Comparison of ENCODE assay signal across 9 cellular contexts in the genomic region with DNA sequence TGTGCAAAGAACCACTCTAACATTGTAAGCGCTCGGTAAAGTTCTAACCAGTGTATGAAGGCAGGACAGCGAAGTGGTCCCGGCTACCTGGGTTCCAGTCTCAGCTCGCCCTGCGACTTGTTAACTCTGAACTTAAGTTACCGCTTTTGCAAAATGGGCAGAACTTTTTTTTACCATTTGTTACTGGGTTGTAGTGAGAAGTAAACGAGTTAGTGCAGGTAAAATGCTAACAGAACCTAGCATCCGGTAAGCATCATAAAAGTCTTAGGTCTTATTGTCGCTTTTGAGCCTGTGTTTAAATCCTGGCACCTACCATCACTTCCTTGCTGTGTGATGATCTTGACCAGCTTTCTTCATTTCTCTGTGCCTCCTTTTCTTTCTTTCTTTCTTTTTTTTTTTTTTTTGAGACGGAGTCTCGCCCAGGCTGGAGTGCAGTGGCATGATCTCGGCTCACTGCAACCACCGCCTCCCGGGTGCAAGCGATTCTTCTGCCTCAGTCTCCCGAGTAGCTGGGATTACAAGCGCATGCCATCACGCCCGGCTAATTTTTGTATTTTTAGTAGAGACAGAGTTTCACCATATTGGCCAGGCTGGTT. TPM values are rescaled to one million over a fixed set of nuclear protein-coding genes. Genes with fewer than 3 reads are reported as not detected.
DNase-seq lines count a peak whose midpoint lies in the region; ATAC-seq and TF ChIP-seq lines count a peak whose summit lies in the region.
"Had no signal": no experiment of that assay in that cellular context is flagged by ENCODE, and none has a peak within 500 bp of the region (broad histone marks: within the 10 kb centered on the region; RNA-seq: fewer than 3 reads in every experiment).

No MANE protein-coding gene starts in this region.

- DNase-seq in BJ (ENCODE audit: low read depth) (no peak), astrocyte of the spinal cord (ENCODE audit: low read depth, low spot score) (no peak), tibial nerve (ENCODE audit: low spot score in 2 of 2) (no peak), activated gamma-delta T cell treated with Interleukin-2 at 50 U/mL for 16 hours (no peak)

- no peaks in the 10 kb centered on the region for H3K9me3 ChIP-seq in liver (ENCODE audit: control insufficient read depth in 4 of 4, low read length in 3 of 4)
- no peaks in the 10 kb centered on the region for H3K9me3 ChIP-seq in tibial nerve

- in situ Hi-C loops in astrocyte of the spinal cord (cut with HindIII; ENCODE audit: low sequenced_read_pairs), result no loop called here

- H3K27me3 ChIP-seq in BJ (ENCODE audit: control insufficient read depth, insufficient read depth, low read length) (no peaks in the 10 kb centered on the region), liver (ENCODE audit: control insufficient read depth in 4 of 4, insufficient read depth in 4 of 4, low read length in 3 of 4) (no peaks in the 10 kb centered on the region), tibial nerve (no peaks in the 10 kb centered on the region)

- TF ChIP-seq POLR2A in tibial nerve (IDR thresholded peaks at IDR 0.05), result no peak

- 13% methylated on average over 20 of the region's 20 CpGs for WGBS in liver
- WGBS in tibial nerve, 2 donors, result 16 to 19% methylated on average over 20 of the region's 20 CpGs

- peak overlapping the region; percentile 36 to 91 for H3K9ac ChIP-seq in liver (ENCODE audit: low read depth in 1 of 2, low read length in 2 of 2)

- H3K27ac ChIP-seq in liver (ENCODE audit: low read depth in 1 of 2, low read length in 2 of 2) (peak overlapping the region; percentile 78 to 82), tibial nerve (peak overlapping the region in 3 of 4 donors; percentile 61 to 77 (median 71))

- no peak for TF ChIP-seq CTCF in BJ (IDR thresholded peaks at IDR 0.05; ENCODE audit: insufficient read depth, low read depth, low read length)
- no peak for TF ChIP-seq CTCF in astrocyte of the spinal cord (IDR thresholded peaks at IDR 0.05; ENCODE audit: low read depth, low read length)
- no peak for TF ChIP-seq CTCF in liver (IDR thresholded peaks at IDR 0.05; ENCODE audit: low read depth, low read length, missing input control)
- TF ChIP-seq CTCF in tibial nerve (IDR thresholded peaks at IDR 0.05), result no peak

- CTCF ChIA-PET in BJ (lab: Yijun Ruan, JAX), result interaction anchor here (0.6 to 1.5 kb wide), 7 partner anchors 14 to 151 kb away, joined by 3 to 7 read pairs (median 3); a partner anchor contains a TSS

- H3K4me1 ChIP-seq in liver (ENCODE audit: control insufficient read depth in 4 of 4, insufficient read depth in 4 of 4, low read length in 3 of 4) (peaks cover 12 to 42% (median 31%) of the 10 kb centered on the region in 4 donors), tibial nerve (peaks cover 0 to 66% (median 26%) of the 10 kb centered on the region in 4 donors)

- ATAC-seq in HG03378 (IDR thresholded peaks at IDR 0.05; ENCODE audit: unreplicated experiment) (peak; percentile 21), HG02852 (IDR thresholded peaks at IDR 0.05; ENCODE audit: unreplicated experiment) (no peak), GM19324 (IDR thresholded peaks at IDR 0.05; ENCODE audit: low FRiP score, unreplicated experiment) (no peak)

- TF ChIP-seq EP300 in tibial nerve (IDR thresholded peaks at IDR 0.05), result no peak

- TF ChIP-seq RAD21 in liver (IDR thresholded peaks at IDR 0.05), result no peak

- H3K36me3 ChIP-seq in BJ (ENCODE audit: control insufficient read depth, insufficient read depth, low read length), result peaks cover 8% of the 10 kb centered on the region
- H3K36me3 ChIP-seq in liver (ENCODE audit: control insufficient read depth in 4 of 4, insufficient read depth in 3 of 4, low read depth in 1 of 4, low read length in 3 of 4), result peaks cover 0 to 6% (median 2%) of the 10 kb centered on the region in 4 donors
- peaks cover 0 to 35% (median 5%) of the 10 kb centered on the region in 3 donors for H3K36me3 ChIP-seq in tibial nerve

- peak overlapping the region; percentile 99 for H3K4me3 ChIP-seq in BJ (ENCODE audit: low read depth, low read length)
- peak overlapping the region; percentile 99 for H3K4me3 ChIP-seq in astrocyte of the spinal cord (ENCODE audit: low read depth, low read length)
- peak overlapping the region; percentile 90 to 100 (median 93) for H3K4me3 ChIP-seq in liver (ENCODE audit: low read depth in 1 of 3, low read length in 3 of 3)
- peak overlapping the region; percentile 80 to 99 (median 88) for H3K4me3 ChIP-seq in tibial nerve

- POLR2A ChIA-PET in BJ (lab: Charles Lee), result no interaction called here

TF ChIP-seq in liver, 16 proteins besides CTCF, POLR2A, EP300 and RAD21:
- no peak for TF ChIP-seq RXRA (IDR thresholded peaks at IDR 0.05)
- TF ChIP-seq HNF4G (IDR thresholded peaks at IDR 0.05), result no peak
- no peak for TF ChIP-seq JUND (IDR thresholded peaks at IDR 0.05)
- TF ChIP-seq NR2F2 (IDR thresholded peaks at IDR 0.05), result no peak
- TF ChIP-seq GABPA (IDR thresholded peaks at IDR 0.05 in 1 of 2, conservative IDR thresholded peaks at IDR 0.05 in 1 of 2), result no peak
- no peak for TF ChIP-seq HNF4A (conservative IDR thresholded peaks at IDR 0.05)
- no peak for TF ChIP-seq TAF1 (conservative IDR thresholded peaks at IDR 0.05)
- no peak for TF ChIP-seq YY1 (IDR thresholded peaks at IDR 0.05)
- no peak for TF ChIP-seq SP1 (IDR thresholded peaks at IDR 0.05)
- no peak for TF ChIP-seq EGR1 (IDR thresholded peaks at IDR 0.05; ENCODE audit: low read depth in 2 of 2)
- TF ChIP-seq, protein P1, sequence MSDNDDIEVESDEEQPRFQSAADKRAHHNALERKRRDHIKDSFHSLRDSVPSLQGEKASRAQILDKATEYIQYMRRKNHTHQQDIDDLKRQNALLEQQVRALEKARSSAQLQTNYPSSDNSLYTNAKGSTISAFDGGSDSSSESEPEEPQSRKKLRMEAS (IDR thresholded peaks at IDR 0.05), result no peak
- TF ChIP-seq, protein P2, sequence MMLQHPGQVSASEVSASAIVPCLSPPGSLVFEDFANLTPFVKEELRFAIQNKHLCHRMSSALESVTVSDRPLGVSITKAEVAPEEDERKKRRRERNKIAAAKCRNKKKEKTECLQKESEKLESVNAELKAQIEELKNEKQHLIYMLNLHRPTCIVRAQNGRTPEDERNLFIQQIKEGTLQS (IDR thresholded peaks at IDR 0.05), result no peak

RNA-seq across cellular contexts. Expression of a gene that starts 0.7 kb away (rescaled TPM):
- polyA plus RNA-seq in BJ (2011; rRNA removed) (15.9 and 30.8 TPM in 2 replicates), liver (10 to 100 TPM in 1 of 2 donors, 1 to 10 TPM in 1; 9.8 to 13.7 TPM)
- polyA minus RNA-seq in BJ (2011; rRNA and poly(A)+ RNA removed), result 20.2 and 36.8 TPM in 2 replicates
- total RNA-seq in liver (10 to 100 TPM in 1 of 2 donors, 1 to 10 TPM in 1; 8.3 to 15.6 TPM), tibial nerve (10 to 100 TPM; 38.4 to 92.7 (median 49.2) TPM)

RNA-seq across cellular contexts. Expression of a gene that starts 0.8 kb away (rescaled TPM):
- 46.8 and 98.7 TPM in 2 replicates for polyA plus RNA-seq in BJ (2011; rRNA removed)
- polyA minus RNA-seq in BJ (2011; rRNA and poly(A)+ RNA removed), result 65.7 and 80.7 TPM in 2 replicates
- total RNA-seq in liver, result 10 to 100 TPM; 16.7 to 18.7 TPM
- polyA plus RNA-seq in liver, result 10 to 100 TPM in 1 of 2 donors, under 1 TPM in 1; 0.86 to 24.7 TPM
- 10 to 100 TPM; 15.3 to 37.1 (median 25.8) TPM for total RNA-seq in tibial nerve

RNA-seq across cellular contexts. Expression of a gene that starts 14.6 kb away (rescaled TPM):
- polyA plus RNA-seq in BJ (2011; rRNA removed) (0.29 and 0.34 TPM in 2 replicates), liver (1 to 10 TPM in 1 of 2 donors, under 1 TPM in 1; 0.35 to 2.6 TPM)
- polyA minus RNA-seq in BJ (2011; rRNA and poly(A)+ RNA removed), result 0.28 and 0.31 TPM in 2 replicates
- total RNA-seq in liver (10 to 100 TPM in 1 of 2 donors, 1 to 10 TPM in 1; 2.0 to 69.7 TPM), tibial nerve (10 to 100 TPM; 21.1 to 43.5 (median 25.8) TPM)
- total RNA-seq: myocyte had no signal

RNA-seq across cellular contexts. Expression of a gene that starts 32.9 kb away (rescaled TPM):
- polyA plus RNA-seq in BJ (2011; rRNA removed) (56.8 and 73.1 TPM in 2 replicates), liver (10 to 100 TPM; 19.2 to 32.7 TPM)
- 50.4 and 54.7 TPM in 2 replicates for polyA minus RNA-seq in BJ (2011; rRNA and poly(A)+ RNA removed)
- total RNA-seq in liver (10 to 100 TPM; 15.7 to 23.3 TPM), tibial nerve (100 to 1,000 TPM in 1 of 4 donors, 10 to 100 TPM in 3; 58.6 to 145 (median 86.6) TPM)

RNA-seq across cellular contexts. Expression of a gene that starts 32.9 kb away (rescaled TPM):
- polyA plus RNA-seq in BJ (2011; rRNA removed) (9.1 and 18.2 TPM in 2 replicates), liver (10 to 100 TPM; 23.6 to 38.9 TPM)
- polyA minus RNA-seq in BJ (2011; rRNA and poly(A)+ RNA removed), result 4.2 and 7.4 TPM in 2 replicates
- total RNA-seq in liver (10 to 100 TPM; 11.4 to 20.3 TPM), tibial nerve (10 to 100 TPM; 37.3 to 77.4 (median 58.3) TPM)
